ENCODE assay signal across 8 cellular contexts in the genomic region with DNA sequence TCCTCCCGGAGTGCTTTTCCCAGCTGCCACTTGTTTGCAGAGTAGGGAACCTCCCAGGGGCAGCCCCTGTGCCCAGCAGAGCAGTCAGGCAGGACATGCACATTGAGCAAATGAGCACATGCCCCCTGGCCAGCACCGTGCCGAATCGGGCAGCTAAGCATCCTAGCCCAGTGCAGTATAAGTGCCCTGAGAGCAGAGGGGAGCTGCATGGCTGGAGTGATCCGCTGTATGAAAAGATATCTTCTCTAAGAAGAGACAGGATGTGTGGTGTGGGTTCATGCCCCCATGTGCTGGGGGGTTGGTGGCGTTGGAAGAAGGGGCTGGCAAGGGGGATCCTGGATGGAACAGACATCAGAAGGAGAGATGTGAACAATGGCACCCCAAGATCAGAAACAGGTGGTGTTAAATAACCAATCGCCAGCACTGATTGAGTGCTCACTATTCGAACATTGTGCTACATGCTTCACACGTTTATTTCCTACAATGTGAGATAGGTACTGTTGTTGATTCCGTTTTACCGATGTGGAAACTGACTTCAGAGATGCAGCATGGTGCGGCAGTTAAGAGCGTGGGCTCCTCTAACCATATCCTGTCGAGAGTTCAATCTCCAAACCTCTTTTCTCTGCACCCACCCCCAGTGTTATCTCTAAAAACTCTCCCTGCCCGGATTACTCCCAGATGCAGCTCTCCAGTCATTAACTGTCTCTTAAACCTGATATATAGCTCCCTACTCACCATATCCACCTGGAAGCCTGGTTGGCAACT. TPM values are rescaled to one million over a fixed set of nuclear protein-coding genes. Genes with fewer than 3 reads are reported as not detected.
DNase-seq lines count a peak whose midpoint lies in the region; ATAC-seq and TF ChIP-seq lines count a peak whose summit lies in the region.

No MANE protein-coding gene starts in this region.

- H3K4me1 ChIP-seq in tibial artery, result peaks cover 0 to 31% (median 18%) of the 10 kb centered on the region in 4 donors

- H3K27me3 Mint-ChIP-seq in memory B cell, result no peaks in the 10 kb centered on the region

- peak overlapping the region; percentile 56 to 70 for H3K4me3 ChIP-seq in tibial artery

- H3K9me3 ChIP-seq in tibial artery, result no peaks in the 10 kb centered on the region

- peak overlapping the region in 1 of 2 donors; percentile 83 for H3K27ac ChIP-seq in tibial artery

- no peaks in the 10 kb centered on the region for H3K27me3 ChIP-seq in tibial artery

- CTCF ChIA-PET in HEK293T (lab: Yijun Ruan, JAX), result no interaction called here

- no peak for ATAC-seq in memory B cell (ENCODE audit: low read depth)

- peak overlapping the region; percentile 92 for H3K27ac Mint-ChIP-seq in memory B cell

- no peak for TF ChIP-seq CTCF in tibial artery (IDR thresholded peaks at IDR 0.05)

- POLR2A ChIA-PET in HEK293T (lab: Yijun Ruan, JAX), result no interaction called here

- no peaks in the 10 kb centered on the region for H3K9me3 Mint-ChIP-seq in memory B cell

- H3K4me3 Mint-ChIP-seq in memory B cell, result peak overlapping the region; percentile 99

- H3K36me3 Mint-ChIP-seq in memory B cell, result peaks cover 5% of the 10 kb centered on the region

- peaks cover 51% of the 10 kb centered on the region for H3K4me1 Mint-ChIP-seq in memory B cell

- in situ Hi-C loops in G401 (cut with HindIII; ENCODE audit: low sequenced_read_pairs), result no loop called here

- H3K36me3 ChIP-seq in tibial artery, result peaks cover 11 to 27% (median 21%) of the 10 kb centered on the region in 3 donors

- intact Hi-C loops in tibial artery (cut with DNase I; ENCODE audit: low total_unique reads), result no loop called here

- DNase-seq in activated gamma-delta T cell treated with Interleukin-2 at 50 U/mL for 16 hours (peak; percentile 36), activated gamma-delta T cell (lab: John Stamatoyannopoulos, UW) (no peak), memory B cell (ENCODE audit: low spot score in 2 of 2) (no peak), tibial artery (no peak), NCI-H774 (lab: John Stamatoyannopoulos, UW) (no peak), G401 (ENCODE audit: low spot score) (no peak), HEK293T (ENCODE audit: extremely low spot score) (no peak)
- peak; percentile 33 for DNase-seq in activated effector memory CD4-positive, alpha-beta T cell treated with Interleukin-2 at 50 U/mL for 16 hours

TF ChIP-seq in HEK293T, 16 proteins besides CTCF, POLR2A, EP300 and RAD21:
- TF ChIP-seq BHLHE40 (IDR thresholded peaks at IDR 0.05; ENCODE audit: borderline replicate concordance), result no peak
- TF ChIP-seq ARNT (IDR thresholded peaks at IDR 0.05), result no peak

RNA-seq across cellular contexts. Expression of a gene that starts 1.3 kb away (rescaled TPM):
- total RNA-seq in G401 (2014; rRNA removed; shearing (Covaris generic)), result 73.5 and 102 TPM in 2 replicates

RNA-seq across cellular contexts. Expression of a gene that starts 15.0 kb away (rescaled TPM):
- total RNA-seq in G401 (2014; rRNA removed; shearing (Covaris generic)), result 88.8 and 126 TPM in 2 replicates

RNA-seq across cellular contexts. Expression of a gene that starts 21.1 kb away (rescaled TPM):
- 27.0 and 35.2 TPM in 2 replicates for total RNA-seq in G401 (2014; rRNA removed; shearing (Covaris generic))

RNA-seq across cellular contexts. Expression of a gene that starts 23.9 kb away (rescaled TPM):
- total RNA-seq in G401 (2014; rRNA removed; shearing (Covaris generic)), result 36.1 and 36.4 TPM in 2 replicates

RNA-seq across cellular contexts. Expression of a gene that starts 28.9 kb away (rescaled TPM):
- not detected in 2 replicates for total RNA-seq in G401 (2014; rRNA removed; shearing (Covaris generic))

Comparison
In these comparisons a context has a peak if more than half of its experiments do, and no peak if none do; other contexts are left out.
1. DNase-seq: peak in activated gamma-delta T cell treated with Interleukin-2 at 50 U/mL for 16 hours (single experiment) and activated effector memory CD4-positive, alpha-beta T cell treated with Interleukin-2 at 50 U/mL for 16 hours (single experiment); none in activated gamma-delta T cell (single experiment), memory B cell (0 of 2), tibial artery (0 of 2), NCI-H774 (single experiment), G401 (single experiment) and HEK293T (single experiment).